ENCODE assay signal across 8 cellular contexts in the genomic region with DNA sequence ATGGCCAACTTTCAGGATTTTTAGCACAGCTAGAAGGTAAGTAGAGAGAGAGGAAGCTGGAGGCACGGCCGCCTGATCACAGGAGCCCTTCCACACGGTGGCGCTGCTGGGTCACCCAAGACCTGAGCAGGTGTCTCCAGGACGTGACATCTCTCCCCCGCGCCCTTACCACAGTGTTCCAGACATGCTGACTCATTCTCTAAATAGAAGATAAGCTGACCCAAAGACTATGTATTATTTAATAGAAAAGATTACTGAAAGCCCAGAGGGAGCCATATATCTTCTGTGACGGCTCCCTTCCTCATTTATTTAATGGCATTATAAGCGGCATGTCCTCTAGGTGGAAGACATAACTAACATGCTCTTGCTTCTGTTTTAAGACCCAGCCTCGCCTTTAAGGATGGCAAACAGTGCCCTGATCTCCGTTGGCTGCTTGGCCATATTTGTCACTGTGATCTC. TPM values are rescaled to one million over a fixed set of nuclear protein-coding genes. Genes with fewer than 3 reads are reported as not detected.
DNase-seq lines count a peak whose midpoint lies in the region; ATAC-seq, FAIRE-seq and TF ChIP-seq lines count a peak whose summit lies in the region.

No MANE protein-coding gene starts in this region.

- H3K27ac ChIP-seq in RWPE1 (0 out of 2 replicates have a peak overlapping the region, but pooled peaks have one; percentile 14), gastroesophageal sphincter (no peak overlapping the region), pancreas (peak overlapping the region in 1 of 4 donors; percentile 27)

- H3K79me2 ChIP-seq in Loucy (ENCODE audit: insufficient read depth, low read length): no peaks in the 10 kb centered on the region

- peak overlapping the region; percentile 99 for H2AFZ ChIP-seq in Loucy (ENCODE audit: low read length)

- H3F3A ChIP-seq in Loucy (ENCODE audit: low read depth): no peaks in the 10 kb centered on the region

- POLR2A ChIA-PET in RWPE1 (lab: Yijun Ruan, JAX; ENCODE audit: low non-redundant PET): interaction anchor here (0.5 to 0.6 kb wide), 2 partner anchors 30 to 153 kb away, joined by 3 to 4 read pairs; no protein-coding TSS in a partner anchor

- H4K20me1 ChIP-seq in Loucy (ENCODE audit: insufficient read depth, low read length, poor library complexity, severe bottlenecking): no peaks in the 10 kb centered on the region

- peak overlapping the region; percentile 84 for H3K4me2 ChIP-seq in Loucy (ENCODE audit: low read depth, low read length, poor library complexity, severe bottlenecking)

- peak overlapping the region; percentile 72 for H3K4me3 ChIP-seq in Loucy (ENCODE audit: low read length, poor library complexity, severe bottlenecking)
- no peak overlapping the region for H3K4me3 ChIP-seq in gastroesophageal sphincter
- no peak overlapping the region for H3K4me3 ChIP-seq in pancreas

- no peak for TF ChIP-seq EP300 in gastroesophageal sphincter (IDR thresholded peaks at IDR 0.05)

- H3K9ac ChIP-seq in Loucy (ENCODE audit: low read depth, low read length, poor library complexity, severe bottlenecking): peak overlapping the region; percentile 35

- no peaks in the 10 kb centered on the region for H3K9me3 ChIP-seq in Loucy (ENCODE audit: insufficient read depth, low read depth, low read length)
- no peaks in the 10 kb centered on the region for H3K9me3 ChIP-seq in gastroesophageal sphincter
- no peaks in the 10 kb centered on the region for H3K9me3 ChIP-seq in pancreas

- H3K4me1 ChIP-seq in Loucy (ENCODE audit: insufficient read depth, low read length, poor library complexity, severe bottlenecking): peaks cover 10% of the 10 kb centered on the region
- H3K4me1 ChIP-seq in gastroesophageal sphincter: no peaks in the 10 kb centered on the region
- peaks cover 0 to 4% (median 0%) of the 10 kb centered on the region in 3 donors for H3K4me1 ChIP-seq in pancreas

- TF ChIP-seq POLR2A in gastroesophageal sphincter (IDR thresholded peaks at IDR 0.05): no peak

- no peaks in the 10 kb centered on the region for H3K9me3 Mint-ChIP-seq in activated T-helper 17 cell treated with anti-CD3 and anti-CD28 coated beads, Interleukin-2, amount 50 U/mL, for 72 hours
- no peaks in the 10 kb centered on the region for H3K9me3 Mint-ChIP-seq in type B pancreatic cell

- 11 to 13% methylated on average over 7 to 11 of the region's 11 CpGs for WGBS in gastroesophageal sphincter (ENCODE audit: low coverage in 1 of 2), 2 donors
- 3% methylated on average over 11 of the region's 11 CpGs for WGBS in pancreas, 2 donors

- intact Hi-C loops in pancreas (cut with DNase I): no loop called here

- H3K27me3 Mint-ChIP-seq in activated T-helper 17 cell treated with anti-CD3 and anti-CD28 coated beads, Interleukin-2, amount 50 U/mL, for 72 hours: peaks cover 3% of the 10 kb centered on the region
- peaks cover 6% of the 10 kb centered on the region for H3K27me3 Mint-ChIP-seq in type B pancreatic cell

- no peaks in the 10 kb centered on the region for H3K9me2 ChIP-seq in Loucy (replicated peaks; ENCODE audit: low read depth, low read length)

- H3K36me3 Mint-ChIP-seq in activated T-helper 17 cell treated with anti-CD3 and anti-CD28 coated beads, Interleukin-2, amount 50 U/mL, for 72 hours (ENCODE audit: low read depth): no peaks in the 10 kb centered on the region
- H3K36me3 Mint-ChIP-seq in type B pancreatic cell: no peaks in the 10 kb centered on the region

- CTCF ChIA-PET in RWPE1 (lab: Yijun Ruan, JAX): interaction anchor here (0.6 to 2.2 kb wide), 33 partner anchors 8 to 1048 kb away, joined by 3 to 22 read pairs (median 4); a partner anchor contains a TSS

- FAIRE-seq in pancreas (lab: Jason Lieb, UNC): no peak

- H3K4me1 Mint-ChIP-seq in activated T-helper 17 cell treated with anti-CD3 and anti-CD28 coated beads, Interleukin-2, amount 50 U/mL, for 72 hours: peaks cover 10% of the 10 kb centered on the region
- peaks cover 4% of the 10 kb centered on the region for H3K4me1 Mint-ChIP-seq in type B pancreatic cell (ENCODE audit: unreplicated experiment)

- H3K27ac Mint-ChIP-seq in activated T-helper 17 cell treated with anti-CD3 and anti-CD28 coated beads, Interleukin-2, amount 50 U/mL, for 72 hours: peak overlapping the region; percentile 76
- H3K27ac Mint-ChIP-seq in type B pancreatic cell: peak overlapping the region; percentile 33

- peak; percentile 99 for ATAC-seq in activated T-helper 17 cell treated with anti-CD3 and anti-CD28 coated beads, Interleukin-2, amount 50 U/mL, for 72 hours (replicated peaks)
- ATAC-seq in gastroesophageal sphincter (peak; percentile 74), pancreas (peak; percentile 99 to 100 (median 99))

- peak; percentile 35 for DNase-seq in GM04504 (ENCODE audit: low read depth)
- DNase-seq in HCEC 1CT: peak; percentile 72
- peak; percentile 86 for DNase-seq in RWPE1 (ENCODE audit: low spot score)
- peak; percentile 92 to 97 (median 96) for DNase-seq in pancreas
- DNase-seq in type B pancreatic cell (ENCODE audit: extremely low spot score, unreplicated experiment): peak; percentile 85

- TF ChIP-seq CTCF in Loucy (conservative IDR thresholded peaks at IDR 0.05; ENCODE audit: low read length) (peak; percentile 82), RWPE1 (conservative IDR thresholded peaks at IDR 0.05; ENCODE audit: low read depth) (peak; percentile 94), gastroesophageal sphincter (IDR thresholded peaks at IDR 0.05) (peak; percentile 22 to 75 (median 54)), pancreas (IDR thresholded peaks at IDR 0.05) (peak; percentile 77 to 81 (median 79)), type B pancreatic cell (conservative IDR thresholded peaks at IDR 0.05) (peak; percentile 85)

- H3K4me3 Mint-ChIP-seq in activated T-helper 17 cell treated with anti-CD3 and anti-CD28 coated beads, Interleukin-2, amount 50 U/mL, for 72 hours: peak overlapping the region; percentile 80
- H3K4me3 Mint-ChIP-seq in type B pancreatic cell: peak overlapping the region; percentile 44

- H3K36me3 ChIP-seq in Loucy (ENCODE audit: insufficient read depth, low read length) (no peaks in the 10 kb centered on the region), gastroesophageal sphincter (peaks cover 0 to 49% of the 10 kb centered on the region in 2 donors), pancreas (no peaks in the 10 kb centered on the region)

- H3K27me3 ChIP-seq in Loucy (ENCODE audit: insufficient read depth, low read length, poor library complexity, severe bottlenecking): no peaks in the 10 kb centered on the region
- peaks cover 6% of the 10 kb centered on the region for H3K27me3 ChIP-seq in gastroesophageal sphincter
- H3K27me3 ChIP-seq in pancreas: no peaks in the 10 kb centered on the region

RNA-seq across cellular contexts. Expression of a gene that starts 26.0 kb away (rescaled TPM):
- total RNA-seq in activated T-helper 17 cell treated with anti-CD3 and anti-CD28 coated beads, Interleukin-2, amount 50 U/mL, for 72 hours: 10 to 100 TPM; 60.2 to 84.3 TPM
- 10 to 100 TPM; 43.0 to 86.7 (median 63.3) TPM for total RNA-seq in gastroesophageal sphincter
- total RNA-seq in pancreas: 10 to 100 TPM; 15.3 to 22.1 (median 21.2) TPM
- polyA plus RNA-seq in pancreas: 10 to 100 TPM; 10.7 to 29.4 TPM
- 50.0 and 50.5 TPM in 2 replicates for total RNA-seq in type B pancreatic cell (ENCODE audit: low replicate concordance)

RNA-seq across cellular contexts. Expression of a gene that starts 26.6 kb away (rescaled TPM):
- total RNA-seq in activated T-helper 17 cell treated with anti-CD3 and anti-CD28 coated beads, Interleukin-2, amount 50 U/mL, for 72 hours: 1 to 10 TPM; 1.3 to 3.2 TPM
- total RNA-seq in gastroesophageal sphincter (100 to 1,000 TPM in 1 of 4 donors, 10 to 100 TPM in 3; 48.1 to 136 (median 70.4) TPM), pancreas (100 to 1,000 TPM in 1 of 6 donors, 10 to 100 TPM in 2, 1 to 10 TPM in 3; 1.9 to 104 (median 8.9) TPM), type B pancreatic cell (ENCODE audit: low replicate concordance) (7.0 and 13.3 TPM in 2 replicates)
- 1 to 10 TPM; 3.7 to 6.3 TPM for polyA plus RNA-seq in pancreas

Comparison
In these comparisons a context has a peak if more than half of its experiments do, and no peak if none do; other contexts are left out.
1. DNase-seq: peak in every context shown above with its lines; median percentile 96 in pancreas; 86 in RWPE1; 85 in type B pancreatic cell; 72 in HCEC 1CT; 35 in GM04504.